12 cellular contexts compared by ENCODE assay signal in genomic region chr2:101004671-101005325, GRCh38. TPM values are rescaled to one million over a fixed set of nuclear protein-coding genes. Genes with fewer than 3 reads are reported as not detected.
A peak's percentile ranks its signal among the peaks of the same experiment; 100 is the strongest.
DNase-seq lines count a peak whose midpoint lies in the region; ATAC-seq and TF ChIP-seq lines count a peak whose summit lies in the region.
"Had no signal": no experiment of that assay in that cellular context is flagged by ENCODE, and none has a peak within 500 bp of the region (broad histone marks: within the 10 kb centered on the region; RNA-seq: fewer than 3 reads in every experiment).

No MANE protein-coding gene starts in this region.

- no peak overlapping the region for H2AK5ac ChIP-seq in neuronal stem cell (ENCODE audit: low read depth, low read length)

- H3K79me1 ChIP-seq in neuronal stem cell (ENCODE audit: low read depth, low read length) = peaks cover 16% of the 10 kb centered on the region

- DNase-seq in Caco-2 = no peak
- DNase-seq in T-helper 17 cell = no peak
- DNase-seq in glutamatergic neuron = no peak
- no peak for DNase-seq in neuronal stem cell (ENCODE audit: low spot score)
- DNase-seq in UCSD-AML1 (lab: John Stamatoyannopoulos, UW; ENCODE audit: unreplicated experiment) = no peak
- DNase-seq: DMS 273 treated with DMSO at 0.1 percent for 48 hours, NCI-H2029 treated with DMSO at 0.1 percent for 48 hours, SIG-M5 had no signal

- H3K27ac Mint-ChIP-seq in Caco-2 (ENCODE audit: unreplicated experiment) = peak overlapping the region; percentile 98
- H3K27ac Mint-ChIP-seq in T-helper 17 cell = peak overlapping the region; percentile 97
- H3K27ac Mint-ChIP-seq in glutamatergic neuron (ENCODE audit: unreplicated experiment) = peak overlapping the region; percentile 24

- no peak overlapping the region for H3K9ac ChIP-seq in neuronal stem cell (ENCODE audit: low read depth, low read length, poor library complexity)

- H3K4me2 ChIP-seq in neuronal stem cell (ENCODE audit: insufficient read depth, low read length, poor library complexity, severe bottlenecking) = no peak overlapping the region

- H3K36me3 ChIP-seq in Caco-2 (ENCODE audit: control insufficient read depth, insufficient read depth, low read length) (peaks cover 16% of the 10 kb centered on the region), neuronal stem cell (replicated peaks in 1 of 2; ENCODE audit: control insufficient read depth in 2 of 2, insufficient read depth in 2 of 2, low read length in 2 of 2) (peaks cover 41 to 67% of the 10 kb centered on the region in 2 donors)

- no peak overlapping the region for H3K18ac ChIP-seq in neuronal stem cell (ENCODE audit: low read length)

- H3K23ac ChIP-seq in neuronal stem cell (ENCODE audit: low read depth, low read length, poor library complexity) = no peak overlapping the region

- no peak overlapping the region for H2BK15ac ChIP-seq in neuronal stem cell (ENCODE audit: low read length)

- H3K36me3 Mint-ChIP-seq in Caco-2 (ENCODE audit: insufficient read depth, unreplicated experiment) (peaks cover 81% of the 10 kb centered on the region), T-helper 17 cell (ENCODE audit: low read depth) (peaks cover 19% of the 10 kb centered on the region), glutamatergic neuron (ENCODE audit: unreplicated experiment) (peaks cover 6% of the 10 kb centered on the region)

- H3K4me3 Mint-ChIP-seq in Caco-2 (ENCODE audit: unreplicated experiment) = peak overlapping the region; percentile 99
- H3K4me3 Mint-ChIP-seq in T-helper 17 cell = peak overlapping the region; percentile 73
- peak overlapping the region; percentile 25 for H3K4me3 Mint-ChIP-seq in glutamatergic neuron (ENCODE audit: unreplicated experiment)

- H3K27ac ChIP-seq in 22Rv1 (0 out of 2 replicates have a peak overlapping the region, but pooled peaks have one; percentile 77), neuronal stem cell (replicated peaks; ENCODE audit: low read length) (no peak overlapping the region)

- no peak overlapping the region for H4K91ac ChIP-seq in neuronal stem cell (ENCODE audit: low read depth, low read length, poor library complexity)

- no peak overlapping the region for H2BK120ac ChIP-seq in neuronal stem cell (ENCODE audit: low read depth, low read length)

- no peak overlapping the region for H2BK5ac ChIP-seq in neuronal stem cell (ENCODE audit: low read length)

- ATAC-seq in T-helper 17 cell (no peak), GM18517 (IDR thresholded peaks at IDR 0.05; ENCODE audit: unreplicated experiment) (no peak), HG03469 (IDR thresholded peaks at IDR 0.05; ENCODE audit: unreplicated experiment) (no peak)
- ATAC-seq: right cardiac atrium had no signal

- H3K4me3 ChIP-seq in Caco-2 (ENCODE audit: low read depth, low read length) = no peak overlapping the region
- H3K4me3 ChIP-seq in neuronal stem cell (ENCODE audit: low read length in 2 of 2) = no peak overlapping the region

- intact Hi-C loops in Caco-2 (cut with micrococcal nuclease; ENCODE audit: unreplicated experiment) = no loop called here

- no peaks in the 10 kb centered on the region for H3K27me3 Mint-ChIP-seq in Caco-2 (ENCODE audit: insufficient read depth, unreplicated experiment)
- H3K27me3 Mint-ChIP-seq in T-helper 17 cell = no peaks in the 10 kb centered on the region
- H3K27me3 Mint-ChIP-seq in glutamatergic neuron (ENCODE audit: unreplicated experiment) = peaks cover 13% of the 10 kb centered on the region

- CTCF ChIA-PET in Caco-2 (lab: Charles Lee) = no interaction called here

- peaks cover 13% of the 10 kb centered on the region for H3K4me1 ChIP-seq in Caco-2
- H3K4me1 ChIP-seq in neuronal stem cell (ENCODE audit: control insufficient read depth in 2 of 2, insufficient read depth in 1 of 2, low read depth in 1 of 2, low read length in 2 of 2) = peaks cover 10 to 13% of the 10 kb centered on the region in 2 donors

- H3K4me1 Mint-ChIP-seq in Caco-2 (ENCODE audit: low read depth, unreplicated experiment) (peaks cover 28% of the 10 kb centered on the region), T-helper 17 cell (peaks cover 42% of the 10 kb centered on the region), glutamatergic neuron (ENCODE audit: low read depth, unreplicated experiment) (peaks cover 15% of the 10 kb centered on the region)

- no TSS peak for BruUV-seq in Caco-2 (replicated peaks; lab: Mats Ljungman, UMichigan)

- H3K9me3 Mint-ChIP-seq in Caco-2 (ENCODE audit: unreplicated experiment) = no peaks in the 10 kb centered on the region
- peaks cover 12% of the 10 kb centered on the region for H3K9me3 Mint-ChIP-seq in glutamatergic neuron (ENCODE audit: unreplicated experiment)

- no peaks in the 10 kb centered on the region for H3K9me3 ChIP-seq in Caco-2
- no peaks in the 10 kb centered on the region for H3K9me3 ChIP-seq in T-helper 17 cell (ENCODE audit: control insufficient read depth, low read length, poor library complexity, severe bottlenecking)
- peaks cover 4% of the 10 kb centered on the region in 2 donors for H3K9me3 ChIP-seq in neuronal stem cell (replicated peaks in 1 of 2; ENCODE audit: control insufficient read depth in 2 of 2, insufficient read depth in 1 of 2, low read depth in 1 of 2, low read length in 2 of 2)

- H4K8ac ChIP-seq in neuronal stem cell (ENCODE audit: low read depth, low read length) = no peak overlapping the region

- POLR2A ChIA-PET in Caco-2 (lab: Charles Lee) = no interaction called here

- H3K14ac ChIP-seq in neuronal stem cell (ENCODE audit: low read length) = no peak overlapping the region

- H2AFZ ChIP-seq in neuronal stem cell (ENCODE audit: low read length) = no peak overlapping the region

- H3K27me3 ChIP-seq in Caco-2 (replicated peaks; ENCODE audit: control insufficient read depth, insufficient read depth, low read length) (no peaks in the 10 kb centered on the region), neuronal stem cell (ENCODE audit: control insufficient read depth in 3 of 3, insufficient read depth in 3 of 3, low read depth in 1 of 3, low read length in 3 of 3) (no peaks in the 10 kb centered on the region)

- H2BK12ac ChIP-seq in neuronal stem cell (ENCODE audit: low read length) = no peak overlapping the region

- TF ChIP-seq CTCF in 22Rv1 (IDR thresholded peaks at IDR 0.05) (no peak), Caco-2 (IDR thresholded peaks at IDR 0.05; ENCODE audit: insufficient read depth in 1 of 2, low read depth in 1 of 2, low read length in 1 of 2, severe bottlenecking in 1 of 2, unreplicated experiment in 1 of 2) (no peak), glutamatergic neuron (IDR thresholded peaks at IDR 0.05; ENCODE audit: partially characterized antibody, unreplicated experiment) (no peak)

- H3K4ac ChIP-seq in neuronal stem cell (ENCODE audit: low read length) = no peak overlapping the region

- WGBS in neuronal stem cell (ENCODE audit: extremely low coverage in 2 of 2, insufficient read length in 2 of 2, insufficient replicate concordance in 1 of 2), 2 donors = no CpG with 5 or more reads among the region's 11 CpGs

RNA-seq across cellular contexts. Expression of gene RPL31, which starts 2.7 kb away (rescaled TPM):
- total RNA-seq in Caco-2 (2022) = 2,026 and 2,057 TPM in 2 replicates
- total RNA-seq in T-helper 17 cell = 1,000 to 10,000 TPM; 1,930 to 1,963 TPM
- 761 TPM for total RNA-seq in glutamatergic neuron (ENCODE audit: unreplicated experiment)
- 2,267 TPM for polyA plus RNA-seq in neuronal stem cell (2013, experiment 1 of 2)
- 2,302 TPM for polyA plus RNA-seq in neuronal stem cell (2013, experiment 2 of 2)

Comparison
In these comparisons a context has a peak if more than half of its experiments do, and no peak if none do; other contexts are left out.
1. H3K27ac Mint-ChIP-seq: peak in every context shown above with its lines; median percentile 98 in Caco-2; 97 in T-helper 17 cell; 24 in glutamatergic neuron.
2. H3K4me3 Mint-ChIP-seq: peak in every context shown above with its lines; median percentile 99 in Caco-2; 73 in T-helper 17 cell; 25 in glutamatergic neuron.